In the genomic region with DNA sequence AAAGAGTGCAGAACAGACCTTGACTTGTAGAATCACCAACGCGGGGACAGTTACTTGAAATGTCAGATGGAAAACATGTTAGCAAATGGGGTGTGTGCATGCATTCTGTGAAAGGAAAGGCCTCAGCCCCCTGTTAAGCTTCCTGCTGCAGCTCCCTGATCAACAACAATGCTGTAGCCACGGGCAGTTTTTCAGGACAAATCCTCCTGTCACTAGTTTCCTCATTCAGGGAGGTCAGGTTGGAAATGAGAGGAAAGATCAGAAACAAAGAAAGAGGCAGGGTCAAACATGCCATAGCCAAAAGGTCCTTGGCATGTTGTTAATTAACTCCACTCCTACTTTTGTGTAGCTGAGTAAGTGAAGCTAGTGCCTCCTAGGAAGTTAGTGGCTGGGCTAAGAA, we compare ENCODE assay signal across 17 cellular contexts. TPM values are rescaled to one million over a fixed set of nuclear protein-coding genes. Genes with fewer than 3 reads are reported as not detected.
DNase-seq lines count a peak whose midpoint lies in the region; TF ChIP-seq lines count a peak whose summit lies in the region.
"Had no signal": no experiment of that assay in that cellular context is flagged by ENCODE, and none has a peak within 500 bp of the region (broad histone marks: within the 10 kb centered on the region; RNA-seq: fewer than 3 reads in every experiment).

No MANE protein-coding gene starts in this region.

- H3K79me1 ChIP-seq in mesendoderm (ENCODE audit: low read length), result no peaks in the 10 kb centered on the region

- H3K27ac Mint-ChIP-seq in endodermal cell (no peak overlapping the region), type B pancreatic cell (no peak overlapping the region)
- H3K27ac Mint-ChIP-seq: CD8-positive, alpha-beta memory T cell had no signal

- no peak overlapping the region for H2BK15ac ChIP-seq in mesendoderm (replicated peaks; ENCODE audit: low read depth)

- H3K27me3 ChIP-seq in HUES48 (ENCODE audit: control insufficient read depth, insufficient read depth, low read length) (no peaks in the 10 kb centered on the region), endodermal cell (ENCODE audit: control insufficient read depth, insufficient read depth, low read length, poor library complexity, severe bottlenecking) (no peaks in the 10 kb centered on the region), mesendoderm (ENCODE audit: insufficient read depth, low read length, poor library complexity) (no peaks in the 10 kb centered on the region), MG63 (no peaks in the 10 kb centered on the region)

- H3K4me3 Mint-ChIP-seq in endodermal cell, result no peak overlapping the region
- peak overlapping the region; percentile 32 for H3K4me3 Mint-ChIP-seq in type B pancreatic cell
- H3K4me3 Mint-ChIP-seq: CD8-positive, alpha-beta memory T cell had no signal

- peak overlapping the region; percentile 2 for H3K56ac ChIP-seq in mesendoderm (ENCODE audit: low read length)

- peaks cover 8% of the 10 kb centered on the region for H3K4me1 Mint-ChIP-seq in endodermal cell
- H3K4me1 Mint-ChIP-seq in type B pancreatic cell (ENCODE audit: unreplicated experiment), result peaks cover 26% of the 10 kb centered on the region
- H3K4me1 Mint-ChIP-seq: CD8-positive, alpha-beta memory T cell had no signal

- H4K5ac ChIP-seq in mesendoderm (ENCODE audit: low read length), result no peak overlapping the region

- H3K4me2 ChIP-seq in mesendoderm (ENCODE audit: low read length), result no peak overlapping the region

- TF ChIP-seq CTCF in endodermal cell (conservative IDR thresholded peaks at IDR 0.05), result no peak
- no peak for TF ChIP-seq CTCF in type B pancreatic cell (conservative IDR thresholded peaks at IDR 0.05)

- WGBS in endodermal cell (ENCODE audit: insufficient coverage in 1 of 2, insufficient read length in 1 of 2), 2 experiments, result 22 to 52% methylated on average over 3 of the region's 3 CpGs
- no CpG with 5 or more reads among the region's 3 CpGs for WGBS in mesendoderm (ENCODE audit: extremely low coverage, insufficient coverage, low lambda C conversion rate)

- H2BK5ac ChIP-seq in mesendoderm (ENCODE audit: low read length), result no peak overlapping the region

- no peak overlapping the region for H3K18ac ChIP-seq in mesendoderm (ENCODE audit: low read length)

- H3K23ac ChIP-seq in mesendoderm (ENCODE audit: low read length), result no peak overlapping the region

- H3K9ac ChIP-seq in HUES48 (ENCODE audit: low read depth, low read length) (no peak overlapping the region), endodermal cell (ENCODE audit: extremely low read depth, low read length, poor library complexity, severe bottlenecking) (no peak overlapping the region), mesendoderm (ENCODE audit: low read length) (no peak overlapping the region)

- no peaks in the 10 kb centered on the region for H3K36me3 Mint-ChIP-seq in endodermal cell (ENCODE audit: low read depth)
- H3K36me3 Mint-ChIP-seq in type B pancreatic cell, result no peaks in the 10 kb centered on the region
- H3K36me3 Mint-ChIP-seq: CD8-positive, alpha-beta memory T cell had no signal

- H3K36me3 ChIP-seq in HUES48 (ENCODE audit: control insufficient read depth, insufficient read depth, low read length) (no peaks in the 10 kb centered on the region), endodermal cell (ENCODE audit: control insufficient read depth, insufficient read depth, low read length) (no peaks in the 10 kb centered on the region), mesendoderm (ENCODE audit: control insufficient read depth, insufficient read depth, low read length) (no peaks in the 10 kb centered on the region), MG63 (no peaks in the 10 kb centered on the region)
- H3K36me3 ChIP-seq: SJSA1 had no signal

- DNase-seq in endodermal cell (peak; percentile 61), mesendoderm (peak; percentile 71), type B pancreatic cell (ENCODE audit: extremely low spot score, unreplicated experiment) (no peak), MG63 (no peak), AG08395 (ENCODE audit: low spot score) (no peak)
- no peak for DNase-seq in NK-92 treated with Interleukin-12 subunit alpha and Interleukin-12 subunit beta, amount 100 ng/mL, for 24 hours (lab: John Stamatoyannopoulos, UW)
- DNase-seq: CD8-positive, alpha-beta memory T cell; GOT3; NCI-H1417 treated with DMSO at 0.1 percent for 48 hours; NCI-H2081 treated with DMSO at 0.1 percent for 48 hours; NCI-H526 had no signal

- H3K27ac ChIP-seq in HUES48 (ENCODE audit: low read depth, low read length) (peak overlapping the region; percentile 28), endodermal cell (ENCODE audit: low read depth, low read length) (no peak overlapping the region), mesendoderm (ENCODE audit: low read depth, low read length) (no peak overlapping the region)
- H3K27ac ChIP-seq: RWPE1, SJSA1 had no signal

- peaks cover 8% of the 10 kb centered on the region for H3K4me1 ChIP-seq in HUES48 (ENCODE audit: control insufficient read depth, insufficient read depth, low read length)
- H3K4me1 ChIP-seq in endodermal cell (ENCODE audit: control insufficient read depth, insufficient read depth, low read length), result peaks cover 2% of the 10 kb centered on the region
- no peaks in the 10 kb centered on the region for H3K4me1 ChIP-seq in mesendoderm (ENCODE audit: control insufficient read depth, low read depth, low read length)

- H3K9me3 ChIP-seq in HUES48 (ENCODE audit: control insufficient read depth, insufficient read depth, low read length) (no peaks in the 10 kb centered on the region), endodermal cell (ENCODE audit: control insufficient read depth, low read length) (no peaks in the 10 kb centered on the region), MG63 (no peaks in the 10 kb centered on the region)
- H3K9me3 ChIP-seq: SJSA1 had no signal

- H3K4me3 ChIP-seq in HUES48 (ENCODE audit: low read depth, low read length) (no peak overlapping the region), endodermal cell (ENCODE audit: low read length) (no peak overlapping the region), mesendoderm (ENCODE audit: low read length) (no peak overlapping the region), MG63 (no peak overlapping the region)
- H3K4me3 ChIP-seq: SJSA1 had no signal

- H3K79me2 ChIP-seq in mesendoderm (ENCODE audit: control insufficient read depth, insufficient read depth, low read length), result no peaks in the 10 kb centered on the region

- no peak overlapping the region for H2AK5ac ChIP-seq in mesendoderm (ENCODE audit: low read length)

- no peak overlapping the region for H2BK120ac ChIP-seq in mesendoderm (ENCODE audit: low read depth, low read length)

- H3K9me3 Mint-ChIP-seq in endodermal cell (no peaks in the 10 kb centered on the region), type B pancreatic cell (no peaks in the 10 kb centered on the region)
- H3K9me3 Mint-ChIP-seq: CD8-positive, alpha-beta memory T cell had no signal

- H3K27me3 Mint-ChIP-seq in endodermal cell (ENCODE audit: insufficient read depth) (no peaks in the 10 kb centered on the region), type B pancreatic cell (no peaks in the 10 kb centered on the region)

- no peak overlapping the region for H4K8ac ChIP-seq in mesendoderm (ENCODE audit: low read depth, low read length)

- no peak overlapping the region for H3K4ac ChIP-seq in mesendoderm (ENCODE audit: low read depth, low read length)

RNA-seq across cellular contexts. Expression of a gene that starts 18.3 kb away (rescaled TPM):
- not detected for total RNA-seq in endodermal cell
- not detected for polyA plus RNA-seq in endodermal cell (2013, experiment 1 of 2)
- polyA plus RNA-seq in endodermal cell (2013, experiment 2 of 2), result not detected
- not detected for polyA plus RNA-seq in mesendoderm (2013, experiment 1 of 2)
- polyA plus RNA-seq in mesendoderm (2013, experiment 2 of 2), result not detected
- not detected in 2 replicates for total RNA-seq in type B pancreatic cell (ENCODE audit: low replicate concordance)
- total RNA-seq in MG63 (2014; rRNA removed; shearing (Covaris generic); ENCODE audit: low replicate concordance), result not detected in 2 replicates
- total RNA-seq: CD8-positive, alpha-beta memory T cell; Daoy; LHCN-M2; SJSA1 had no signal
- polyA plus RNA-seq: BJ; CD8-positive, alpha-beta memory T cell had no signal

Comparison
In these comparisons a context has a peak if more than half of its experiments do, and no peak if none do; other contexts are left out.
1. DNase-seq: peak in endodermal cell (single experiment) and mesendoderm (single experiment); none in type B pancreatic cell (single experiment), NK-92 treated with Interleukin-12 subunit alpha and Interleukin-12 subunit beta, amount 100 ng/mL, for 24 hours (single experiment), MG63 (single experiment) and AG08395 (single experiment).